12 cellular contexts compared by ENCODE assay signal in the genomic region with DNA sequence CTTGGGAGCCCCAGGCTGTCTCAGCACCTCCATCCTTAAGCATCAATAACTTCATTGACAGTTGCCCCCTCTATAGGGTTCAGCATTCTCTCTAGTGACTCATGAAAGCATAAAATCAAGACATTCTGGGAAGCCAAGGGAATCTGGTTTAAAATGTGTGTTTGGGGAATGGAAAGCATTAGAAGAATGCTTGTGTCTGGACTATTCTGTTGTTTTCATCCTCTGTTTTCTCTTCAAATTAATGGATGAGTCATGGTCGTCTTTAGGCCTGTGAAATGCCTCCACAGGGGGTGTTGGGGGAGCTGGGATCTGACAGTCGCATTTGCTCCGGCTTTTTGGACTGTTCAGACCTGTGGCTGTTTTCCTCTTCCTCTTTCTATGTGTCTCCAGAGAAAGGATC.
DNase-seq lines count a peak whose midpoint lies in the region; ATAC-seq, FAIRE-seq and TF ChIP-seq lines count a peak whose summit lies in the region.
"Had no signal": no experiment of that assay in that cellular context is flagged by ENCODE, and none has a peak within 500 bp of the region (broad histone marks: within the 10 kb centered on the region; RNA-seq: fewer than 3 reads in every experiment).

No MANE protein-coding gene starts in this region.

- H3K9ac ChIP-seq in GM23248, result peak overlapping the region; percentile 37; the same call in 1 of the 2 replicates

- ATAC-seq in foreskin keratinocyte (peak; percentile 54), GM18909 (IDR thresholded peaks at IDR 0.05; ENCODE audit: poor library complexity, unreplicated experiment) (no peak)

- H3K36me3 ChIP-seq in GM23248 (ENCODE audit: low read depth), result no peaks in the 10 kb centered on the region
- H3K36me3 ChIP-seq: pancreas had no signal

- no peak overlapping the region for H2AFZ ChIP-seq in GM23248

- TF ChIP-seq POLR2A in GM12891 (IDR thresholded peaks at IDR 0.05; ENCODE audit: low read depth, low read length), result no peak

- no peaks in the 10 kb centered on the region for H3K9me2 ChIP-seq in GM23248 (ENCODE audit: insufficient read depth)

- H3K9me3 ChIP-seq in GM23248 (ENCODE audit: low read depth), result no peaks in the 10 kb centered on the region
- H3K9me3 ChIP-seq: pancreas had no signal

- H3K79me2 ChIP-seq in GM23248 (ENCODE audit: insufficient read depth), result no peaks in the 10 kb centered on the region

- H3K4me2 ChIP-seq in GM23248 (ENCODE audit: unreplicated experiment), result peak overlapping the region; percentile 69

- FAIRE-seq in GM12891 (lab: Jason Lieb, UNC), result no peak
- FAIRE-seq: pancreas had no signal

- H3K4me1 ChIP-seq in GM23248 (ENCODE audit: insufficient read depth) (peaks cover 60% of the 10 kb centered on the region), foreskin keratinocyte (peaks cover 39% of the 10 kb centered on the region)
- H3K4me1 ChIP-seq: pancreas had no signal

- DNase-seq in GM23248 (peak; percentile 94), SW480 (ENCODE audit: low spot score) (peak; percentile 65), foreskin keratinocyte (peak; percentile 69 to 79), skeletal muscle cell (ENCODE audit: low read depth) (peak; percentile 87), dermis blood vessel endothelial cell (no peak), GM12891 (ENCODE audit: insufficient read length, low spot score) (no peak)
- no peak for DNase-seq in activated CD4-positive, alpha-beta T cell treated with anti-CD3 and anti-CD28 coated beads, Interleukin-2, amount 50 U/mL, for 48 hours
- DNase-seq: activated CD4-positive, alpha-beta T cell treated with anti-CD3 and anti-CD28 coated beads for 1 hour; anterior cingulate cortex; hypothalamus; pancreas had no signal

- peaks cover 12% of the 10 kb centered on the region for H3F3A ChIP-seq in GM23248 (ENCODE audit: insufficient read depth)

- in situ Hi-C loops in GM23248 (cut with MboI), result no loop called here

- no peaks in the 10 kb centered on the region for H3K27me3 ChIP-seq in GM23248 (replicated peaks; ENCODE audit: insufficient read depth)
- H3K27me3 ChIP-seq in foreskin keratinocyte, result no peaks in the 10 kb centered on the region
- H3K27me3 ChIP-seq: pancreas had no signal

- WGBS in GM23248 (ENCODE audit: low coverage in 1 of 2, low lambda C conversion rate in 2 of 2, missing lambda C conversion rate in 2 of 2), 2 experiments, result 0 to 4% methylated on average over 3 of the region's 3 CpGs

- no peaks in the 10 kb centered on the region for H4K20me1 ChIP-seq in GM23248 (ENCODE audit: insufficient read depth)

- no peak overlapping the region for H3K4me3 ChIP-seq in GM23248
- H3K4me3 ChIP-seq in skeletal muscle cell (ENCODE audit: low read depth, low read length), result no peak overlapping the region
- H3K4me3 ChIP-seq: pancreas had no signal

- H3K27ac ChIP-seq in GM23248 (peak overlapping the region; percentile 66), foreskin keratinocyte (peak overlapping the region; percentile 43)
- H3K27ac ChIP-seq: pancreas had no signal

- no peak for TF ChIP-seq CTCF in foreskin keratinocyte (conservative IDR thresholded peaks at IDR 0.05)

TF ChIP-seq in GM12891, 5 proteins besides CTCF, POLR2A, EP300 and RAD21:
- no peak for TF ChIP-seq POLR2AphosphoS5 (IDR thresholded peaks at IDR 0.05; ENCODE audit: low read depth, low read length)

Comparison
In these comparisons a context has a peak if more than half of its experiments do, and no peak if none do; other contexts are left out.
1. DNase-seq: peak in GM23248 (single experiment), SW480 (single experiment), foreskin keratinocyte (2 of 2) and skeletal muscle cell (single experiment); none in dermis blood vessel endothelial cell (single experiment), GM12891 (single experiment) and activated CD4-positive, alpha-beta T cell treated with anti-CD3 and anti-CD28 coated beads, Interleukin-2, amount 50 U/mL, for 48 hours (0 of 2).